In the genomic region with DNA sequence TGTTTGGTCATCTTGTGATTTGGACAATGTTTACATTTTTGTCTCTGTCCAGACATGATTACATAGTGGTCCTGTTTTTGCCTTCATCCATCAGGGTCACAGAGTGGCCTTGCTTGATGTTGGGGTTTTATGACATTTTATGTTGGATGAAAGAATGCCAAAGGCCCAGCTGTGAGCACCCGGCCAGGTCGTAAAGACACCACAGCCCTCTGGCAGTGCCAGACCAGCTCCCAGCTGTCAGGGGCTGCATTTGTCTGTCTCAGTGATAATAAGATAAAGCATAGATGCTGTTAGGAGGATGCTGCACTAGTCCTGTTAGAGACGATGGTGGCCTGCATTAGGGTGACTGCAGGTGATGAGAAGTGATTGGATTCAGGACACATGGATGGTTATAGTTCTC, we compare ENCODE assay signal across 1 cellular context.
TF ChIP-seq lines count a peak whose summit lies in the region.

No MANE protein-coding gene starts in this region.

TF ChIP-seq in SK-N-SH treated with all-trans-retinoic acid at 6 μM for 48 hours, 23 proteins besides CTCF, POLR2A, EP300 and RAD21 (continued from another document):
- TF ChIP-seq ZFP30 (CRISPR knock-in tag; IDR thresholded peaks at IDR 0.05) (no peak), ISL1 (CRISPR knock-in tag; IDR thresholded peaks at IDR 0.05) (no peak), PPARA (CRISPR knock-in tag; IDR thresholded peaks at IDR 0.05; ENCODE audit: borderline replicate concordance) (no peak)
- TF ChIP-seq, protein P1, sequence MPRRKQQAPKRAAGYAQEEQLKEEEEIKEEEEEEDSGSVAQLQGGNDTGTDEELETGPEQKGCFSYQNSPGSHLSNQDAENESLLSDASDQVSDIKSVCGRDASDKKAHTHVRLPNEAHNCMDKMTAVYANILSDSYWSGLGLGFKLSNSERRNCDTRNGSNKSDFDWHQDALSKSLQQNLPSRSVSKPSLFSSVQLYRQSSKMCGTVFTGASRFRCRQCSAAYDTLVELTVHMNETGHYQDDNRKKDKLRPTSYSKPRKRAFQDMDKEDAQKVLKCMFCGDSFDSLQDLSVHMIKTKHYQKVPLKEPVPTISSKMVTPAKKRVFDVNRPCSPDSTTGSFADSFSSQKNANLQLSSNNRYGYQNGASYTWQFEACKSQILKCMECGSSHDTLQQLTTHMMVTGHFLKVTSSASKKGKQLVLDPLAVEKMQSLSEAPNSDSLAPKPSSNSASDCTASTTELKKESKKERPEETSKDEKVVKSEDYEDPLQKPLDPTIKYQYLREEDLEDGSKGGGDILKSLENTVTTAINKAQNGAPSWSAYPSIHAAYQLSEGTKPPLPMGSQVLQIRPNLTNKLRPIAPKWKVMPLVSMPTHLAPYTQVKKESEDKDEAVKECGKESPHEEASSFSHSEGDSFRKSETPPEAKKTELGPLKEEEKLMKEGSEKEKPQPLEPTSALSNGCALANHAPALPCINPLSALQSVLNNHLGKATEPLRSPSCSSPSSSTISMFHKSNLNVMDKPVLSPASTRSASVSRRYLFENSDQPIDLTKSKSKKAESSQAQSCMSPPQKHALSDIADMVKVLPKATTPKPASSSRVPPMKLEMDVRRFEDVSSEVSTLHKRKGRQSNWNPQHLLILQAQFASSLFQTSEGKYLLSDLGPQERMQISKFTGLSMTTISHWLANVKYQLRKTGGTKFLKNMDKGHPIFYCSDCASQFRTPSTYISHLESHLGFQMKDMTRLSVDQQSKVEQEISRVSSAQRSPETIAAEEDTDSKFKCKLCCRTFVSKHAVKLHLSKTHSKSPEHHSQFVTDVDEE (CRISPR knock-in tag; IDR thresholded peaks at IDR 0.05) = no peak
- TF ChIP-seq, protein P2, sequence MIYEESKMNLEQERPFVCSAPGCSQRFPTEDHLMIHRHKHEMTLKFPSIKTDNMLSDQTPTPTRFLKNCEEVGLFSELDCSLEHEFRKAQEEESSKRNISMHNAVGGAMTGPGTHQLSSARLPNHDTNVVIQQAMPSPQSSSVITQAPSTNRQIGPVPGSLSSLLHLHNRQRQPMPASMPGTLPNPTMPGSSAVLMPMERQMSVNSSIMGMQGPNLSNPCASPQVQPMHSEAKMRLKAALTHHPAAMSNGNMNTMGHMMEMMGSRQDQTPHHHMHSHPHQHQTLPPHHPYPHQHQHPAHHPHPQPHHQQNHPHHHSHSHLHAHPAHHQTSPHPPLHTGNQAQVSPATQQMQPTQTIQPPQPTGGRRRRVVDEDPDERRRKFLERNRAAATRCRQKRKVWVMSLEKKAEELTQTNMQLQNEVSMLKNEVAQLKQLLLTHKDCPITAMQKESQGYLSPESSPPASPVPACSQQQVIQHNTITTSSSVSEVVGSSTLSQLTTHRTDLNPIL (CRISPR knock-in tag; IDR thresholded peaks at IDR 0.05; ENCODE audit: low read depth) = no peak
